In genomic region chr13:27654059-27654458, GRCh38 we compare ENCODE assay signal across 3 cellular contexts.
"Had no signal": no experiment of that assay in that cellular context is flagged by ENCODE, and none has a peak within 500 bp of the region (broad histone marks: within the 10 kb centered on the region; RNA-seq: fewer than 3 reads in every experiment).

No MANE protein-coding gene starts in this region.

- DNase-seq: GDM1, GF-D8 had no signal

- ATAC-seq: GM12878 had no signal

- H3K4me3 ChIP-seq: GM12878 had no signal
